ENCODE assay signal across 8 cellular contexts in the genomic region with DNA sequence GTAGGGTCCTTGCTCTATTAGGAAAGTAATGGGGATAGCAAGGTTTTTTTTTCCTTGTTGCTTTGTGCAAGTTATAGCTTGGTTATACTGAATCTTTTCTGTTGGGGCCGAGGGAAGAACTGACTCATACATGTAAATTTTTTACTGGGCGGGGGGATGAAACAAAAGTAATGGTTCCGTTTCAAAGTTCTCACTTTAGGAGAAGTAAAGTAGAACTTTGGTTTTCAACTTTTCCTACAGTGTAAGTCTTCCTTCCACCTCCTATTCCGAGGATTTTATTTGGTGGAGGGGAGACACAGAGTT. TPM values are rescaled to one million over a fixed set of nuclear protein-coding genes. Genes with fewer than 3 reads are reported as not detected.
DNase-seq lines count a peak whose midpoint lies in the region; ATAC-seq and TF ChIP-seq lines count a peak whose summit lies in the region.

No MANE protein-coding gene starts in this region.

- H3K4me3 ChIP-seq in AG10803 (ENCODE audit: low read length) (peak overlapping the region; percentile 86), Peyer's patch (peak overlapping the region; percentile 65 to 97 (median 92)), cardiac fibroblast (replicated peaks in 1 of 2; ENCODE audit: low read depth in 2 of 2, low read length in 2 of 2) (peak overlapping the region; percentile 89 to 98), thoracic aorta (peak overlapping the region; percentile 95)

- TF ChIP-seq CTCF in AG10803 (conservative IDR thresholded peaks at IDR 0.05; ENCODE audit: low read length) (no peak), Peyer's patch (IDR thresholded peaks at IDR 0.05) (no peak), cardiac fibroblast (IDR thresholded peaks at IDR 0.05; ENCODE audit: low read depth, low read length) (no peak), mesothelial cell of epicardium (IDR thresholded peaks at IDR 0.05; ENCODE audit: unreplicated experiment) (no peak), thoracic aorta (IDR thresholded peaks at IDR 0.05) (no peak)

- no peaks in the 10 kb centered on the region for H3K27me3 ChIP-seq in Peyer's patch
- H3K27me3 ChIP-seq in thoracic aorta (replicated peaks; ENCODE audit: insufficient read depth): no peaks in the 10 kb centered on the region

- peak overlapping the region; percentile 99 for H3K4me3 Mint-ChIP-seq in mesothelial cell of epicardium

- peaks cover 3% of the 10 kb centered on the region for H3K27me3 Mint-ChIP-seq in mesothelial cell of epicardium (ENCODE audit: low read depth)

- TF ChIP-seq POLR2A in Peyer's patch (IDR thresholded peaks at IDR 0.05): no peak

- H3K4me1 ChIP-seq in Peyer's patch (peaks cover 0 to 8% (median 3%) of the 10 kb centered on the region in 4 donors), thoracic aorta (ENCODE audit: control insufficient read depth in 1 of 2, low read depth in 2 of 2) (peaks cover 0 to 3% of the 10 kb centered on the region in 2 donors)

- H3K27ac ChIP-seq in Peyer's patch: peak overlapping the region; percentile 90 to 98 (median 97)
- peak overlapping the region; percentile 83 to 86 for H3K27ac ChIP-seq in thoracic aorta

- H3K36me3 ChIP-seq in Peyer's patch (no peaks in the 10 kb centered on the region), thoracic aorta (no peaks in the 10 kb centered on the region)

- peaks cover 27% of the 10 kb centered on the region for H3K4me1 Mint-ChIP-seq in mesothelial cell of epicardium

- peak overlapping the region; percentile 99 for H3K27ac Mint-ChIP-seq in mesothelial cell of epicardium

- ATAC-seq in GM21367 (IDR thresholded peaks at IDR 0.05; ENCODE audit: unreplicated experiment): peak; percentile 18
- ATAC-seq in thoracic aorta (ENCODE audit: insufficient number of reproducible peaks, low FRiP score, low read depth): no peak

- no peaks in the 10 kb centered on the region for H3K36me3 Mint-ChIP-seq in mesothelial cell of epicardium

- H3K9me3 Mint-ChIP-seq in mesothelial cell of epicardium: no peaks in the 10 kb centered on the region

- H3K9me3 ChIP-seq in Peyer's patch (no peaks in the 10 kb centered on the region), thoracic aorta (no peaks in the 10 kb centered on the region)

- DNase-seq in AG10803 (ENCODE audit: low read depth): no peak
- DNase-seq in Peyer's patch: peak in 1 of 3 donors; percentile 22
- DNase-seq in cardiac fibroblast (ENCODE audit: low read depth in 2 of 2): peak; percentile 18 to 44
- DNase-seq in mesothelial cell of epicardium (ENCODE audit: low spot score in 2 of 2, unreplicated experiment in 2 of 2): no peak
- no peak for DNase-seq in thoracic aorta (ENCODE audit: low spot score)
- no peak for DNase-seq in activated CD4-positive, CD25-positive, alpha-beta regulatory T cell treated with anti-CD3 and anti-CD28 coated beads, Interleukin-2, amount 50 U/mL, for 72 hours
- DNase-seq in AG20443 (ENCODE audit: low spot score): no peak

RNA-seq across cellular contexts. Expression of a gene that starts 1.1 kb away (rescaled TPM):
- total RNA-seq in Peyer's patch (10 to 100 TPM; 41.7 to 79.0 (median 69.3) TPM), mesothelial cell of epicardium (21.7 to 22.9 TPM (median 22.2 TPM) in 3 replicates), thoracic aorta (10 to 100 TPM; 27.3 to 32.1 TPM)

Comparison
In these comparisons a context has a peak if more than half of its experiments do, and no peak if none do; other contexts are left out.
1. DNase-seq: peak in cardiac fibroblast (2 of 2); none in AG10803 (single experiment), mesothelial cell of epicardium (0 of 2), thoracic aorta (single experiment), activated CD4-positive, CD25-positive, alpha-beta regulatory T cell treated with anti-CD3 and anti-CD28 coated beads, Interleukin-2, amount 50 U/mL, for 72 hours (single experiment) and AG20443 (single experiment).
2. Peak in every context shown above with its lines, with median percentiles within 50 percentile points of each other: H3K4me3 ChIP-seq.